Comparison of ENCODE assay signal across 18 cellular contexts in the genomic region with DNA sequence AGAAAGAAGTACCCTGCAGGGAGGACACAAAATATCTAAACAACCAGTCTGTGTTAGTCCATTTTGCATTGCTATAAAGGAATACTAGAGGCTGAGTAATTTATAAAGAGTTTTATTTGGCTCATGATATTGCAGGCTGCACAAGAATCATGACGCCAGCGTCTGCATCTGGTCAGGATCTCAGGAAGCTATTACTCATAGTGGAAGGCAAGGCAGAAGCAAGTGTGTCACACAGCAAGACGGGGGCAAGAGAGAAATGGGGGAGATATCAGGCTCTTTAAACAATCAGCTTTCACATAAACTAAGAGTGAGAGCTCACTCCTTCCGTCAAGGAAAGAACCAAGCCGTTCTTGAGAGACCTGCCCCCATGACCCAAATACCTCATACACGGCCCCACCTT.
A peak's percentile ranks its signal among the peaks of the same experiment; 100 is the strongest.
DNase-seq lines count a peak whose midpoint lies in the region; TF ChIP-seq lines count a peak whose summit lies in the region.
"Had no signal": no experiment of that assay in that cellular context is flagged by ENCODE, and none has a peak within 500 bp of the region (broad histone marks: within the 10 kb centered on the region; RNA-seq: fewer than 3 reads in every experiment).

No MANE protein-coding gene starts in this region.

- TF ChIP-seq CTCF in coronary artery (IDR thresholded peaks at IDR 0.05): no peak

- no peaks in the 10 kb centered on the region for H3K36me3 ChIP-seq in adipocyte (ENCODE audit: control insufficient read depth, insufficient read depth, low read length, severe bottlenecking)
- H3K36me3 ChIP-seq: tibial nerve had no signal

- H3K9me3 ChIP-seq in adipocyte (ENCODE audit: control insufficient read depth, low read length): no peaks in the 10 kb centered on the region

- H3K4me1 ChIP-seq in adipocyte (ENCODE audit: control insufficient read depth, insufficient read depth, low read length): no peaks in the 10 kb centered on the region
- H3K4me1 ChIP-seq: tibial nerve had no signal

- no peaks in the 10 kb centered on the region for H3K27me3 ChIP-seq in adipocyte (replicated peaks; ENCODE audit: control insufficient read depth, insufficient read depth, low read length)
- H3K27me3 ChIP-seq: dorsolateral prefrontal cortex, tibial nerve had no signal

- H3K9ac ChIP-seq in adipocyte (ENCODE audit: low read length): no peak overlapping the region

- H3K27ac ChIP-seq in coronary artery: no peak overlapping the region
- H3K27ac ChIP-seq: dorsolateral prefrontal cortex, tibial nerve had no signal

- peak; percentile 76 for DNase-seq in AG08395 (ENCODE audit: low spot score)
- DNase-seq in HT1080 (ENCODE audit: low read depth): peak; percentile 92
- peak; percentile 67 for DNase-seq in adipocyte (ENCODE audit: low read depth)
- DNase-seq in glomerular endothelial cell (ENCODE audit: extremely low read depth, low read depth, low spot score): peak; percentile 75
- no peak for DNase-seq in NCI-H1092 (lab: John Stamatoyannopoulos, UW)
- no peak for DNase-seq in coronary artery (ENCODE audit: low spot score)
- no peak for DNase-seq in NCI-H187 treated with DMSO at 0.1 percent for 48 hours (lab: John Stamatoyannopoulos, UW)
- no peak for DNase-seq in NCI-H748 treated with DMSO at 0.1 percent for 48 hours (lab: John Stamatoyannopoulos, UW)
- DNase-seq: activated CD8-positive, alpha-beta T cell treated with anti-CD3 and anti-CD28 coated beads for 36 hours; AML-193; anterior cingulate cortex; dorsolateral prefrontal cortex; foreskin melanocyte; H7; immature natural killer cell; NCI-H2227 treated with DMSO at 0.1 percent for 48 hours; nephron progenitor cell had no signal

- no peak overlapping the region for H3K4me3 ChIP-seq in adipocyte (ENCODE audit: low read length)
- no peak overlapping the region for H3K4me3 ChIP-seq in coronary artery
- H3K4me3 ChIP-seq: dorsolateral prefrontal cortex, tibial nerve had no signal

Comparison
In these comparisons a context has a peak if more than half of its experiments do, and no peak if none do; other contexts are left out.
1. DNase-seq: peak in AG08395 (single experiment), HT1080 (single experiment), adipocyte (single experiment) and glomerular endothelial cell (single experiment); none in NCI-H1092 (single experiment), coronary artery (single experiment), NCI-H187 treated with DMSO at 0.1 percent for 48 hours (single experiment) and NCI-H748 treated with DMSO at 0.1 percent for 48 hours (single experiment).